8 cellular contexts compared by ENCODE assay signal in the genomic region with DNA sequence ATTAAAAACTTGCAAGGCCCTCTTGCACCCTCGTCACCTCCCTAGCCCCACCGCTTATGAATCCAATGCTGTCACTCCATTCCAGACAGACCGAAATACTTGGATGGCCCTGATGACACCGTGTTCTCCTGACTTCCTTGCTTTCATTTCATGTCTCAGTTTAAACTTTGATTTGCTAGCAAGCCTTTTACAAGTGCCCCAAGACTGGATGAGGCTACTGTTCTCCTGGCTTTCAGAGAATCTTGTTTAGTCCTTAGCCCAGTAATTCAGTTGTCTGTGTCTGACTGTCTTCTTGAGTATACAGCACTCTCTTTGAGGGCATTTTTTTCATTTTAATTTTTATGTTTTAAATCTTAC. TPM values are rescaled to one million over a fixed set of nuclear protein-coding genes. Genes with fewer than 3 reads are reported as not detected.
DNase-seq lines count a peak whose midpoint lies in the region; FAIRE-seq lines count a peak whose summit lies in the region.

No MANE protein-coding gene starts in this region.

- no peaks in the 10 kb centered on the region for H3K27me3 Mint-ChIP-seq in activated naive CD4-positive, alpha-beta T cell treated with anti-CD3 and anti-CD28 coated beads, Interleukin-2, amount 50 U/mL, for 24 hours

- H3K36me3 Mint-ChIP-seq in activated naive CD4-positive, alpha-beta T cell treated with anti-CD3 and anti-CD28 coated beads, Interleukin-2, amount 50 U/mL, for 24 hours: peaks cover 6% of the 10 kb centered on the region

- DNase-seq in activated naive CD4-positive, alpha-beta T cell treated with Interleukin-2 at 50 U/mL for 16 hours: no peak
- peak; percentile 34 for DNase-seq in NCI-H460 (ENCODE audit: extremely low read depth, low read depth)
- DNase-seq in DMS79 (lab: John Stamatoyannopoulos, UW): no peak
- DNase-seq in activated CD4-positive, CD25-positive, alpha-beta regulatory T cell (lab: John Stamatoyannopoulos, UW): no peak
- DNase-seq in HTR-8/SVneo (ENCODE audit: insufficient read length, low spot score): no peak

- H3K4me3 Mint-ChIP-seq in activated naive CD4-positive, alpha-beta T cell treated with anti-CD3 and anti-CD28 coated beads, Interleukin-2, amount 50 U/mL, for 24 hours: peak overlapping the region; percentile 91

- no peaks in the 10 kb centered on the region for H3K27me3 ChIP-seq in esophagus (ENCODE audit: control insufficient read depth in 1 of 2, insufficient read depth in 2 of 2, low read length in 2 of 2)

- peaks cover 64% of the 10 kb centered on the region for H3K4me1 Mint-ChIP-seq in activated naive CD4-positive, alpha-beta T cell treated with anti-CD3 and anti-CD28 coated beads, Interleukin-2, amount 50 U/mL, for 24 hours

- 58 to 60% methylated on average over 4 of the region's 4 CpGs for WGBS in esophagus, 2 donors

- H3K4me3 ChIP-seq in esophagus (ENCODE audit: low read depth in 1 of 2, low read length in 2 of 2) (no peak overlapping the region), skin epidermis (peak overlapping the region in 1 of 7 experiments; percentile 36)

- H3K9me3 Mint-ChIP-seq in activated naive CD4-positive, alpha-beta T cell treated with anti-CD3 and anti-CD28 coated beads, Interleukin-2, amount 50 U/mL, for 24 hours: no peaks in the 10 kb centered on the region

- no peaks in the 10 kb centered on the region for H3K9me3 ChIP-seq in esophagus (ENCODE audit: control insufficient read depth in 2 of 2, insufficient read depth in 1 of 2, low read depth in 1 of 2, low read length in 1 of 2)

- H3K27ac ChIP-seq in esophagus (ENCODE audit: low read depth in 2 of 2, low read length in 1 of 2) (peak overlapping the region; percentile 30 to 75), skin epidermis (peak overlapping the region in 18 of 21 experiments; percentile 10 to 87 (median 66))

- no peak for FAIRE-seq in HTR-8/SVneo (lab: Jason Lieb, UNC)

- peaks cover 0 to 2% of the 10 kb centered on the region in 2 donors for H3K4me1 ChIP-seq in esophagus (ENCODE audit: control insufficient read depth in 2 of 2, insufficient read depth in 2 of 2, low read length in 1 of 2)

- no peaks in the 10 kb centered on the region for H3K36me3 ChIP-seq in esophagus (ENCODE audit: control insufficient read depth in 2 of 2, insufficient read depth in 2 of 2, low read length in 1 of 2)

- peak overlapping the region; percentile 93 for H3K27ac Mint-ChIP-seq in activated naive CD4-positive, alpha-beta T cell treated with anti-CD3 and anti-CD28 coated beads, Interleukin-2, amount 50 U/mL, for 24 hours

RNA-seq across cellular contexts. Expression of gene IFI44L, which starts 0.8 kb away (rescaled TPM):
- 15.7 and 16.1 TPM in 2 replicates for total RNA-seq in NCI-H460 (2014; rRNA removed; shearing (Covaris generic))
- 37.2 and 52.8 TPM in 2 replicates for polyA plus RNA-seq in NCI-H460 (2014; cell fraction: nucleus; rRNA removed)
- polyA plus RNA-seq in esophagus: under 1 TPM; 0.41 to 0.59 TPM

RNA-seq across cellular contexts. Expression of gene IFI44, which starts 30.2 kb away (rescaled TPM):
- total RNA-seq in NCI-H460 (2014; rRNA removed; shearing (Covaris generic)): 16.9 and 17.8 TPM in 2 replicates
- polyA plus RNA-seq in NCI-H460 (2014; cell fraction: nucleus; rRNA removed): 38.0 and 51.5 TPM in 2 replicates
- 10 to 100 TPM in 1 of 2 donors, 1 to 10 TPM in 1; 6.8 to 20.0 TPM for polyA plus RNA-seq in esophagus
